26 cellular contexts compared by ENCODE assay signal in genomic region chr3:177885063-177885462, GRCh38.
"Had no signal": no experiment of that assay in that cellular context is flagged by ENCODE, and none has a peak within 500 bp of the region (broad histone marks: within the 10 kb centered on the region; RNA-seq: fewer than 3 reads in every experiment).

No MANE protein-coding gene starts in this region.

- H3K4me3 ChIP-seq: adrenal gland, body of pancreas, colonic mucosa, esophagus squamous epithelium had no signal

- H3K9me3 ChIP-seq: adrenal gland, body of pancreas, colonic mucosa, esophagus squamous epithelium had no signal

- DNase-seq: activated CD4-positive, alpha-beta memory T cell treated with anti-CD3 and anti-CD28 coated beads for 36 hours; activated CD4-positive, alpha-beta T cell treated with anti-CD3 and anti-CD28 coated beads for 36 hours; activated CD4-positive, alpha-beta T cell treated with anti-CD3 and anti-CD28 coated beads, Interleukin-2, amount 10 ng/mL, durations not matched to agents 24 days and 14 days; activated CD4-positive, CD25-positive, alpha-beta regulatory T cell; activated CD4-positive, CD25-positive, alpha-beta regulatory T cell treated with anti-CD3 and anti-CD28 coated beads, Interleukin-2, amount 50 U/mL, for 72 hours; activated CD8-positive, alpha-beta memory T cell treated with anti-CD3 and anti-CD28 coated beads, Interleukin-2, amount 10 ng/mL, durations not matched to agents 7 days and 5 days; activated CD8-positive, alpha-beta memory T cell treated with anti-CD3 and anti-CD28 coated beads, Interleukin-2, amount 50 U/mL, for 4 hours; activated CD8-positive, alpha-beta T cell treated with anti-CD3 and anti-CD28 coated beads, Interleukin-2, amount 10 ng/mL, durations not matched to agents 7 days and 5 days; activated effector memory CD4-positive, alpha-beta T cell treated with anti-CD3 and anti-CD28 coated beads, Interleukin-2, amount 50 U/mL, for 16 hours; activated naive CD4-positive, alpha-beta T cell treated with anti-CD3 and anti-CD28 coated beads for 36 hours; activated naive CD8-positive, alpha-beta T cell treated with anti-CD3 and anti-CD28 coated beads for 36 hours; activated naive CD8-positive, alpha-beta T cell treated with anti-CD3 and anti-CD28 coated beads, Interleukin-2, amount 50 U/mL, for 24 hours; activated T-cell treated with anti-CD3 and anti-CD28 coated beads, Interleukin-2, amount 50 U/mL, for 1 hour; activated T-cell treated with anti-CD3 and anti-CD28 coated beads, Interleukin-2, amount 50 U/mL, for 48 hours; adrenal gland; amygdala; aorta; body of pancreas; caudate nucleus; cerebellar nuclear complex; colonic mucosa; effector CD8-positive, alpha-beta T cell; esophagus squamous epithelium; head of caudate nucleus; T-helper 2 cell had no signal

- H3K36me3 ChIP-seq: adrenal gland, colonic mucosa, esophagus squamous epithelium had no signal

- H3K4me1 ChIP-seq: body of pancreas, colonic mucosa, esophagus squamous epithelium had no signal

- ATAC-seq: activated CD4-positive, alpha-beta T cell treated with anti-CD3 and anti-CD28 coated beads for 36 hours; activated CD8-positive, alpha-beta memory T cell treated with anti-CD3 and anti-CD28 coated beads, Interleukin-2, amount 10 ng/mL, durations not matched to agents 7 days and 5 days; activated CD8-positive, alpha-beta T cell treated with anti-CD3 and anti-CD28 coated beads, Interleukin-2, amount 10 ng/mL, durations not matched to agents 7 days and 5 days; activated naive CD8-positive, alpha-beta T cell treated with anti-CD3 and anti-CD28 coated beads, Interleukin-2, amount 50 U/mL, for 24 hours; body of pancreas had no signal

- H3K27me3 ChIP-seq: adrenal gland, body of pancreas, colonic mucosa, esophagus squamous epithelium had no signal

- H3K27ac ChIP-seq: adrenal gland, body of pancreas, colonic mucosa, epithelial cell of prostate, esophagus squamous epithelium had no signal
